In the genomic region with DNA sequence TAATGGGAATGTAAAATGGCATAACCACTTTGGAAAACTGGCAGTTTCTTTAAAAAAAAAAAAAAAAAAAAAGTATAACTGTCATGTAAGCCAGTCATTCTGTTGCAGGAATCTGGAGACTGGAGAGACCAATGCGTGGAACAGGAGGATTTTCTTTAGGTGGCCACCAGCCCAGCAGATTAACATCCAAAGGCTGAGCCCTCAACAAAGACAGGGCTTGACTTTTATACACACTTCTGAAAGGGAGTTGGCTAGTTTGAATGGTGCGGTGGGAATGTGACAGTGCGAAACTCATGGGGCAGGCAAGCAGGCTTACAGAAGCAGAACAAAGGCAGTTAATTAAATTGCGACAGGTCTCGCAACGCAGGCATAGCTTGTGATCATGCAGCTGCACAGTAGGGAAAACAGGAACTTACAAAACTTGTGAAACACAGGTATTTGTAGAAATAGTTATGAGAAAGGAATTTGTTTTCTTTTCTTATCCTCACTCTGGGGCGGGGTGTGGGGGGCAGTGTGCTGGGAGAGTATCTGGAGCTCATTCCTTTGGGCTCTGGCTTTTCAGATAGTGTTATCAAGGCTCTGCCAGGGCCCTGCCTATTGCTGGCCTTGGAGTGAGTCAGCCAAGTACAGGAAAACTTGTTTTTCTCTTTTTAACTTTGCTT, we compare ENCODE assay signal across 1 cellular context.
TF ChIP-seq lines count a peak whose summit lies in the region.

No MANE protein-coding gene starts in this region.

TF ChIP-seq in GM12878, 131 proteins besides CTCF, POLR2A, EP300 and RAD21:
- TF ChIP-seq NFIC (IDR thresholded peaks at IDR 0.05; ENCODE audit: low read depth, low read length) (peak; percentile 47; the same call in 1 of the 2 replicates), HDGF (IDR thresholded peaks at IDR 0.05) (0 out of 2 replicates have a peak, but pooled peaks have one; percentile 45), CHD2 (IDR thresholded peaks at IDR 0.05; ENCODE audit: borderline replicate concordance, low read depth, low read length) (peak; percentile 44; the same call in 1 of the 2 replicates), MTA2 (IDR thresholded peaks at IDR 0.05; ENCODE audit: low read depth) (peak; percentile 82; the same call in 1 of the 2 replicates), NBN (IDR thresholded peaks at IDR 0.05) (peak; percentile 70), IKZF1 (conservative IDR thresholded peaks at IDR 0.05) (peak; percentile 65), HDAC2 (IDR thresholded peaks at IDR 0.05) (no peak), BHLHE40 (IDR thresholded peaks at IDR 0.05; ENCODE audit: borderline replicate concordance in 1 of 2, low read depth in 2 of 2, low read length in 1 of 2) (peak; percentile 48 to 56; a peak in 2 of 4 replicates), GATAD2B (conservative IDR thresholded peaks at IDR 0.05; ENCODE audit: low read depth) (no peak), ATF7 (IDR thresholded peaks at IDR 0.05; ENCODE audit: low read depth) (0 out of 2 replicates have a peak, but pooled peaks have one; percentile 33), MEF2B (IDR thresholded peaks at IDR 0.05; ENCODE audit: partially characterized antibody, poor library complexity, severe bottlenecking) (peak; percentile 37), CBFB (IDR thresholded peaks at IDR 0.05; ENCODE audit: low read depth) (no peak), KLF5 (IDR thresholded peaks at IDR 0.05; ENCODE audit: partially characterized antibody) (peak; percentile 83), CREM (IDR thresholded peaks at IDR 0.05; ENCODE audit: low read depth) (peak; percentile 35; the same call in 1 of the 2 replicates), PAX5 (IDR thresholded peaks at IDR 0.05; ENCODE audit: borderline replicate concordance, low read depth, low read length) (peak; percentile 53; the same call in 1 of the 2 replicates), IKZF2 (IDR thresholded peaks at IDR 0.05) (peak; percentile 83 to 84; a peak in 3 of 4 replicates), FOXM1 (IDR thresholded peaks at IDR 0.05; ENCODE audit: low read depth, low read length) (0 out of 2 replicates have a peak, but pooled peaks have one; percentile 35), EED (IDR thresholded peaks at IDR 0.05; ENCODE audit: low read depth) (peak; percentile 61; the same call in 1 of the 2 replicates), MEF2A (IDR thresholded peaks at IDR 0.05; ENCODE audit: insufficient read depth, low read depth, low read length) (peak; percentile 50; the same call in 1 of the 2 replicates), CREB1 (IDR thresholded peaks at IDR 0.05; ENCODE audit: low read depth) (peak; percentile 41; the same call in 1 of the 2 replicates), TCF12 (IDR thresholded peaks at IDR 0.05; ENCODE audit: low read depth, low read length) (peak; percentile 65; the same call in 1 of the 2 replicates), TCF3 (IDR thresholded peaks at IDR 0.05; ENCODE audit: borderline replicate concordance, insufficient read depth, low read depth, low read length) (peak; percentile 24; the same call in 1 of the 2 replicates), RUNX3 (IDR thresholded peaks at IDR 0.05; ENCODE audit: low read length) (peak; percentile 60), POU2F2 (IDR thresholded peaks at IDR 0.05; ENCODE audit: borderline replicate concordance, low read depth, low read length) (peak; percentile 46; the same call in 1 of the 3 replicates), BACH1 (IDR thresholded peaks at IDR 0.05; ENCODE audit: borderline replicate concordance) (peak; percentile 54; the same call in 1 of the 2 replicates), DPF2 (IDR thresholded peaks at IDR 0.05) (no peak), RAD51 (IDR thresholded peaks at IDR 0.05) (0 out of 2 replicates have a peak, but pooled peaks have one; percentile 20), TBL1XR1 (IDR thresholded peaks at IDR 0.05; ENCODE audit: low read depth, low read length) (no peak), TAF1 (IDR thresholded peaks at IDR 0.05; ENCODE audit: borderline replicate concordance, low read depth, low read length) (no peak)
- TF ChIP-seq, protein P1, sequence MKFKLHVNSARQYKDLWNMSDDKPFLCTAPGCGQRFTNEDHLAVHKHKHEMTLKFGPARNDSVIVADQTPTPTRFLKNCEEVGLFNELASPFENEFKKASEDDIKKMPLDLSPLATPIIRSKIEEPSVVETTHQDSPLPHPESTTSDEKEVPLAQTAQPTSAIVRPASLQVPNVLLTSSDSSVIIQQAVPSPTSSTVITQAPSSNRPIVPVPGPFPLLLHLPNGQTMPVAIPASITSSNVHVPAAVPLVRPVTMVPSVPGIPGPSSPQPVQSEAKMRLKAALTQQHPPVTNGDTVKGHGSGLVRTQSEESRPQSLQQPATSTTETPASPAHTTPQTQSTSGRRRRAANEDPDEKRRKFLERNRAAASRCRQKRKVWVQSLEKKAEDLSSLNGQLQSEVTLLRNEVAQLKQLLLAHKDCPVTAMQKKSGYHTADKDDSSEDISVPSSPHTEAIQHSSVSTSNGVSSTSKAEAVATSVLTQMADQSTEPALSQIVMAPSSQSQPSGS (IDR thresholded peaks at IDR 0.05; ENCODE audit: low read length): no peak
- TF ChIP-seq, protein P2, sequence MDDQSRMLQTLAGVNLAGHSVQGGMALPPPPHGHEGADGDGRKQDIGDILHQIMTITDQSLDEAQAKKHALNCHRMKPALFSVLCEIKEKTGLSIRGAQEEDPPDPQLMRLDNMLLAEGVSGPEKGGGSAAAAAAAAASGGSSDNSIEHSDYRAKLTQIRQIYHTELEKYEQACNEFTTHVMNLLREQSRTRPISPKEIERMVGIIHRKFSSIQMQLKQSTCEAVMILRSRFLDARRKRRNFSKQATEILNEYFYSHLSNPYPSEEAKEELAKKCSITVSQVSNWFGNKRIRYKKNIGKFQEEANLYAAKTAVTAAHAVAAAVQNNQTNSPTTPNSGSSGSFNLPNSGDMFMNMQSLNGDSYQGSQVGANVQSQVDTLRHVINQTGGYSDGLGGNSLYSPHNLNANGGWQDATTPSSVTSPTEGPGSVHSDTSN (IDR thresholded peaks at IDR 0.05; ENCODE audit: insufficient replicate concordance, low read depth, low read length): peak; percentile 81
- TF ChIP-seq, protein P3, sequence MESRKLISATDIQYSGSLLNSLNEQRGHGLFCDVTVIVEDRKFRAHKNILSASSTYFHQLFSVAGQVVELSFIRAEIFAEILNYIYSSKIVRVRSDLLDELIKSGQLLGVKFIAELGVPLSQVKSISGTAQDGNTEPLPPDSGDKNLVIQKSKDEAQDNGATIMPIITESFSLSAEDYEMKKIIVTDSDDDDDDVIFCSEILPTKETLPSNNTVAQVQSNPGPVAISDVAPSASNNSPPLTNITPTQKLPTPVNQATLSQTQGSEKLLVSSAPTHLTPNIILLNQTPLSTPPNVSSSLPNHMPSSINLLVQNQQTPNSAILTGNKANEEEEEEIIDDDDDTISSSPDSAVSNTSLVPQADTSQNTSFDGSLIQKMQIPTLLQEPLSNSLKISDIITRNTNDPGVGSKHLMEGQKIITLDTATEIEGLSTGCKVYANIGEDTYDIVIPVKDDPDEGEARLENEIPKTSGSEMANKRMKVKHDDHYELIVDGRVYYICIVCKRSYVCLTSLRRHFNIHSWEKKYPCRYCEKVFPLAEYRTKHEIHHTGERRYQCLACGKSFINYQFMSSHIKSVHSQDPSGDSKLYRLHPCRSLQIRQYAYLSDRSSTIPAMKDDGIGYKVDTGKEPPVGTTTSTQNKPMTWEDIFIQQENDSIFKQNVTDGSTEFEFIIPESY (IDR thresholded peaks at IDR 0.05): 0 out of 2 replicates have a peak, but pooled peaks have one; percentile 26
- TF ChIP-seq, protein P4, sequence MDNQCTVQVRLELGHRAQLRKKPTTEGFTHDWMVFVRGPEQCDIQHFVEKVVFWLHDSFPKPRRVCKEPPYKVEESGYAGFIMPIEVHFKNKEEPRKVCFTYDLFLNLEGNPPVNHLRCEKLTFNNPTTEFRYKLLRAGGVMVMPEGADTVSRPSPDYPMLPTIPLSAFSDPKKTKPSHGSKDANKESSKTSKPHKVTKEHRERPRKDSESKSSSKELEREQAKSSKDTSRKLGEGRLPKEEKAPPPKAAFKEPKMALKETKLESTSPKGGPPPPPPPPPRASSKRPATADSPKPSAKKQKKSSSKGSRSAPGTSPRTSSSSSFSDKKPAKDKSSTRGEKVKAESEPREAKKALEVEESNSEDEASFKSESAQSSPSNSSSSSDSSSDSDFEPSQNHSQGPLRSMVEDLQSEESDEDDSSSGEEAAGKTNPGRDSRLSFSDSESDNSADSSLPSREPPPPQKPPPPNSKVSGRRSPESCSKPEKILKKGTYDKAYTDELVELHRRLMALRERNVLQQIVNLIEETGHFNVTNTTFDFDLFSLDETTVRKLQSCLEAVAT (IDR thresholded peaks at IDR 0.05): peak; percentile 70; the same call in 1 of the 2 replicates
- TF ChIP-seq, protein P5, sequence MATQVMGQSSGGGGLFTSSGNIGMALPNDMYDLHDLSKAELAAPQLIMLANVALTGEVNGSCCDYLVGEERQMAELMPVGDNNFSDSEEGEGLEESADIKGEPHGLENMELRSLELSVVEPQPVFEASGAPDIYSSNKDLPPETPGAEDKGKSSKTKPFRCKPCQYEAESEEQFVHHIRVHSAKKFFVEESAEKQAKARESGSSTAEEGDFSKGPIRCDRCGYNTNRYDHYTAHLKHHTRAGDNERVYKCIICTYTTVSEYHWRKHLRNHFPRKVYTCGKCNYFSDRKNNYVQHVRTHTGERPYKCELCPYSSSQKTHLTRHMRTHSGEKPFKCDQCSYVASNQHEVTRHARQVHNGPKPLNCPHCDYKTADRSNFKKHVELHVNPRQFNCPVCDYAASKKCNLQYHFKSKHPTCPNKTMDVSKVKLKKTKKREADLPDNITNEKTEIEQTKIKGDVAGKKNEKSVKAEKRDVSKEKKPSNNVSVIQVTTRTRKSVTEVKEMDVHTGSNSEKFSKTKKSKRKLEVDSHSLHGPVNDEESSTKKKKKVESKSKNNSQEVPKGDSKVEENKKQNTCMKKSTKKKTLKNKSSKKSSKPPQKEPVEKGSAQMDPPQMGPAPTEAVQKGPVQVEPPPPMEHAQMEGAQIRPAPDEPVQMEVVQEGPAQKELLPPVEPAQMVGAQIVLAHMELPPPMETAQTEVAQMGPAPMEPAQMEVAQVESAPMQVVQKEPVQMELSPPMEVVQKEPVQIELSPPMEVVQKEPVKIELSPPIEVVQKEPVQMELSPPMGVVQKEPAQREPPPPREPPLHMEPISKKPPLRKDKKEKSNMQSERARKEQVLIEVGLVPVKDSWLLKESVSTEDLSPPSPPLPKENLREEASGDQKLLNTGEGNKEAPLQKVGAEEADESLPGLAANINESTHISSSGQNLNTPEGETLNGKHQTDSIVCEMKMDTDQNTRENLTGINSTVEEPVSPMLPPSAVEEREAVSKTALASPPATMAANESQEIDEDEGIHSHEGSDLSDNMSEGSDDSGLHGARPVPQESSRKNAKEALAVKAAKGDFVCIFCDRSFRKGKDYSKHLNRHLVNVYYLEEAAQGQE (IDR thresholded peaks at IDR 0.05; ENCODE audit: low read depth, low read length): no peak
- TF ChIP-seq, protein P6, sequence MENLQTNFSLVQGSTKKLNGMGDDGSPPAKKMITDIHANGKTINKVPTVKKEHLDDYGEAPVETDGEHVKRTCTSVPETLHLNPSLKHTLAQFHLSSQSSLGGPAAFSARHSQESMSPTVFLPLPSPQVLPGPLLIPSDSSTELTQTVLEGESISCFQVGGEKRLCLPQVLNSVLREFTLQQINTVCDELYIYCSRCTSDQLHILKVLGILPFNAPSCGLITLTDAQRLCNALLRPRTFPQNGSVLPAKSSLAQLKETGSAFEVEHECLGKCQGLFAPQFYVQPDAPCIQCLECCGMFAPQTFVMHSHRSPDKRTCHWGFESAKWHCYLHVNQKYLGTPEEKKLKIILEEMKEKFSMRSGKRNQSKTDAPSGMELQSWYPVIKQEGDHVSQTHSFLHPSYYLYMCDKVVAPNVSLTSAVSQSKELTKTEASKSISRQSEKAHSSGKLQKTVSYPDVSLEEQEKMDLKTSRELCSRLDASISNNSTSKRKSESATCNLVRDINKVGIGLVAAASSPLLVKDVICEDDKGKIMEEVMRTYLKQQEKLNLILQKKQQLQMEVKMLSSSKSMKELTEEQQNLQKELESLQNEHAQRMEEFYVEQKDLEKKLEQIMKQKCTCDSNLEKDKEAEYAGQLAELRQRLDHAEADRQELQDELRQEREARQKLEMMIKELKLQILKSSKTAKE (IDR thresholded peaks at IDR 0.05; ENCODE audit: low read depth, poor library complexity, severe bottlenecking): peak; percentile 38
- TF ChIP-seq, protein P7, sequence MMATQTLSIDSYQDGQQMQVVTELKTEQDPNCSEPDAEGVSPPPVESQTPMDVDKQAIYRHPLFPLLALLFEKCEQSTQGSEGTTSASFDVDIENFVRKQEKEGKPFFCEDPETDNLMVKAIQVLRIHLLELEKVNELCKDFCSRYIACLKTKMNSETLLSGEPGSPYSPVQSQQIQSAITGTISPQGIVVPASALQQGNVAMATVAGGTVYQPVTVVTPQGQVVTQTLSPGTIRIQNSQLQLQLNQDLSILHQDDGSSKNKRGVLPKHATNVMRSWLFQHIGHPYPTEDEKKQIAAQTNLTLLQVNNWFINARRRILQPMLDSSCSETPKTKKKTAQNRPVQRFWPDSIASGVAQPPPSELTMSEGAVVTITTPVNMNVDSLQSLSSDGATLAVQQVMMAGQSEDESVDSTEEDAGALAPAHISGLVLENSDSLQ (IDR thresholded peaks at IDR 0.05): peak; percentile 71
- TF ChIP-seq, protein P8, sequence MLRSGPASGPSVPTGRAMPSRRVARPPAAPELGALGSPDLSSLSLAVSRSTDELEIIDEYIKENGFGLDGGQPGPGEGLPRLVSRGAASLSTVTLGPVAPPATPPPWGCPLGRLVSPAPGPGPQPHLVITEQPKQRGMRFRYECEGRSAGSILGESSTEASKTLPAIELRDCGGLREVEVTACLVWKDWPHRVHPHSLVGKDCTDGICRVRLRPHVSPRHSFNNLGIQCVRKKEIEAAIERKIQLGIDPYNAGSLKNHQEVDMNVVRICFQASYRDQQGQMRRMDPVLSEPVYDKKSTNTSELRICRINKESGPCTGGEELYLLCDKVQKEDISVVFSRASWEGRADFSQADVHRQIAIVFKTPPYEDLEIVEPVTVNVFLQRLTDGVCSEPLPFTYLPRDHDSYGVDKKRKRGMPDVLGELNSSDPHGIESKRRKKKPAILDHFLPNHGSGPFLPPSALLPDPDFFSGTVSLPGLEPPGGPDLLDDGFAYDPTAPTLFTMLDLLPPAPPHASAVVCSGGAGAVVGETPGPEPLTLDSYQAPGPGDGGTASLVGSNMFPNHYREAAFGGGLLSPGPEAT (IDR thresholded peaks at IDR 0.05; ENCODE audit: low read depth): peak; percentile 91
